Comparison of ENCODE assay signal across 1 cellular context in the genomic region with DNA sequence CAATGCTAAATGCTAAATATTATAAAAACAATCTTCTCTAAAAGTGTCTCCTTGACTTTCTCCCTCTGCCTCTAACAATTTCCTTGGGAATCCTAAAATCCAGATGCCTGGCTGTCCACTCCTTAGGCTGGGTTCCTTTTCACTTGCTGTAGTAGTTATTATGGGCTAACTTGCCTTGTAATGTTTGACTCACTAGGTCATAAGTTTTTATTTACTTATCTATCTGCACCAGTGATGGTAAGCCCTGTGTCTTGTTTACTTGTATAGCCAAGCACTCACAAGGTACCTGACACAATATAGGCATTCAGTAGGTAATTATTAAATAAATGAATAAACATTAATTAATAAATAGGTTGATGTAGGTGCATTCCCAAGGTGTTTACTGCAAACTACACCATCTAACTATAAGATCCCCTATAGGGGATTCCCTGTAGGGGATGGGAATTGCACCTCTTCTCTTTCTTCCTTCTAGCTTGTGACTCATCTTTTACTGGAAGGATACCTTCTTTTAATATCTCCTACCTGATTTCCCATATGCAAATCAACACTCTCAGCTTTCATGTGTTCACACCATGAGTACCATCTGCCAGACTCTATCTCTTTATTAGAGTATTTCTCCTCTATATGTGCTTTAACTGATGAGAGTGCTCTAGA.
TF ChIP-seq lines count a peak whose summit lies in the region.

No MANE protein-coding gene starts in this region.

TF ChIP-seq in K562, 482 proteins besides CTCF, POLR2A, EP300 and RAD21:
- TF ChIP-seq MNT (conservative IDR thresholded peaks at IDR 0.05) = no peak
- no peak for TF ChIP-seq HLTF (IDR thresholded peaks at IDR 0.05)
- no peak for TF ChIP-seq TRIM24 (IDR thresholded peaks at IDR 0.05)
- TF ChIP-seq, protein P1, sequence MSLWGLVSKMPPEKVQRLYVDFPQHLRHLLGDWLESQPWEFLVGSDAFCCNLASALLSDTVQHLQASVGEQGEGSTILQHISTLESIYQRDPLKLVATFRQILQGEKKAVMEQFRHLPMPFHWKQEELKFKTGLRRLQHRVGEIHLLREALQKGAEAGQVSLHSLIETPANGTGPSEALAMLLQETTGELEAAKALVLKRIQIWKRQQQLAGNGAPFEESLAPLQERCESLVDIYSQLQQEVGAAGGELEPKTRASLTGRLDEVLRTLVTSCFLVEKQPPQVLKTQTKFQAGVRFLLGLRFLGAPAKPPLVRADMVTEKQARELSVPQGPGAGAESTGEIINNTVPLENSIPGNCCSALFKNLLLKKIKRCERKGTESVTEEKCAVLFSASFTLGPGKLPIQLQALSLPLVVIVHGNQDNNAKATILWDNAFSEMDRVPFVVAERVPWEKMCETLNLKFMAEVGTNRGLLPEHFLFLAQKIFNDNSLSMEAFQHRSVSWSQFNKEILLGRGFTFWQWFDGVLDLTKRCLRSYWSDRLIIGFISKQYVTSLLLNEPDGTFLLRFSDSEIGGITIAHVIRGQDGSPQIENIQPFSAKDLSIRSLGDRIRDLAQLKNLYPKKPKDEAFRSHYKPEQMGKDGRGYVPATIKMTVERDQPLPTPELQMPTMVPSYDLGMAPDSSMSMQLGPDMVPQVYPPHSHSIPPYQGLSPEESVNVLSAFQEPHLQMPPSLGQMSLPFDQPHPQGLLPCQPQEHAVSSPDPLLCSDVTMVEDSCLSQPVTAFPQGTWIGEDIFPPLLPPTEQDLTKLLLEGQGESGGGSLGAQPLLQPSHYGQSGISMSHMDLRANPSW (CRISPR knock-in tag; IDR thresholded peaks at IDR 0.05) = no peak
- TF ChIP-seq FOSL1 (tag; conservative IDR thresholded peaks at IDR 0.05) = peak; percentile 50
